Comparison of ENCODE assay signal across 25 cellular contexts in the genomic region with DNA sequence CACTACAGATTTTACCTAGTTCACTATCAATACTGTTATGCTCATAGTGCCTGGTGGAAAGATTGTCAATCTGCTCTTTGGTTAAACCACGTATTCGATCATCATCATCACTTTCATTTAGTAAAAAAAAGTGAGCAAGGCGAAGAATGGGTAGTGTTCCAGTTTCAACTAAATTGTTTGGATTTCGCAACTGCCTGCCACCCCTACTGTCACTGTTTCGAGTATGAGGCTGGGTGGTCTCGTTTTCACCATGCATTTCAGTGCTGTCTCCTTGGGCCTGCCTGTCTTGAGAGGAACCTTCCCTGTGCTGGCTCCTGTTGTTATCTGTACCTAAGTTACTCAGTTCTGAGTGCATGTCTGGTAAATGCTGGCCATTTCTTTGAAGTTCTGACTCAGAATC.
"Had no signal": no experiment of that assay in that cellular context is flagged by ENCODE, and none has a peak within 500 bp of the region (broad histone marks: within the 10 kb centered on the region; RNA-seq: fewer than 3 reads in every experiment).

No MANE protein-coding gene starts in this region.

- DNase-seq: cortex of kidney; effector memory CD8-positive, alpha-beta T cell; left ventricle myocardium superior; mesenchymal stem cell; mucosa of descending colon; naive B cell; pancreas; stimulated activated CD4-positive, alpha-beta T cell treated with anti-CD3 and anti-CD28 coated beads, Interleukin-2, amount 100 ng/mL, for 24 hours; stimulated activated CD4-positive, alpha-beta T cell treated with anti-CD3 and anti-CD28 coated beads, Interleukin-4, amount 100 ng/mL, for 24 hours; stimulated activated naive CD4-positive, alpha-beta T cell treated with Interleukin-2 at 50 U/mL for 16 hours; stomach; tibial artery had no signal

- H3K27me3 Mint-ChIP-seq: effector memory CD8-positive, alpha-beta T cell; naive B cell; natural killer cell treated with Interleukin-12 subunit alpha and Interleukin-12 subunit beta and Interleukin-15 and Interleukin-18, amount 100 ng/mL, for 72 hours; progenitor cell of endocrine pancreas; type B pancreatic cell had no signal

- H3K9me3 Mint-ChIP-seq: effector memory CD8-positive, alpha-beta T cell; mesothelial cell of epicardium; naive B cell; natural killer cell treated with Interleukin-12 subunit alpha and Interleukin-12 subunit beta and Interleukin-15 and Interleukin-18, amount 100 ng/mL, for 72 hours; neural crest cell; stimulated activated effector memory CD8-positive, alpha-beta T cell treated with anti-CD3 and anti-CD28 coated beads, Interleukin-12 subunit alpha, Interleukin-12 subunit beta, amount 100 ng/mL, for 72 hours; type B pancreatic cell had no signal

- FAIRE-seq: endometrium, frontal cortex, keratinocyte, pancreas had no signal

- H3K27ac Mint-ChIP-seq: effector memory CD8-positive, alpha-beta T cell; mesothelial cell of epicardium; natural killer cell treated with Interleukin-12 subunit alpha and Interleukin-12 subunit beta and Interleukin-15 and Interleukin-18, amount 100 ng/mL, for 72 hours; progenitor cell of endocrine pancreas; type B pancreatic cell had no signal

- H3K27ac ChIP-seq: neutrophil, pancreas, stomach, tibial artery had no signal

- H3K4me1 Mint-ChIP-seq: mesothelial cell of epicardium, neural crest cell had no signal

- H3K4me3 Mint-ChIP-seq: effector memory CD8-positive, alpha-beta T cell; mesothelial cell of epicardium; natural killer cell treated with Interleukin-12 subunit alpha and Interleukin-12 subunit beta and Interleukin-15 and Interleukin-18, amount 100 ng/mL, for 72 hours; neural crest cell; stimulated activated effector memory CD8-positive, alpha-beta T cell treated with anti-CD3 and anti-CD28 coated beads, Interleukin-12 subunit alpha, Interleukin-12 subunit beta, amount 100 ng/mL, for 72 hours; type B pancreatic cell had no signal

- H3K4me2 ChIP-seq: smooth muscle cell had no signal

- H3K27me3 ChIP-seq: neutrophil, pancreas, stomach, tibial artery had no signal

- H3K4me1 ChIP-seq: tibial artery had no signal

- H3K4me3 ChIP-seq: lung, mucosa of descending colon, pancreas, smooth muscle cell, stomach, tibial artery had no signal

- ATAC-seq: effector memory CD8-positive, alpha-beta T cell; left ventricle myocardium superior; mucosa of descending colon; natural killer cell treated with Interleukin-12 subunit alpha and Interleukin-12 subunit beta and Interleukin-15 and Interleukin-18, amount 100 ng/mL, for 72 hours; pancreas; sciatic nerve; stimulated activated effector memory CD8-positive, alpha-beta T cell treated with anti-CD3 and anti-CD28 coated beads, Interleukin-12 subunit alpha, Interleukin-12 subunit beta, amount 100 ng/mL, for 72 hours had no signal

- H3K9me3 ChIP-seq: mucosa of descending colon, neutrophil, pancreas, stomach, tibial artery had no signal
